ENCODE assay signal across 29 cellular contexts in the genomic region with DNA sequence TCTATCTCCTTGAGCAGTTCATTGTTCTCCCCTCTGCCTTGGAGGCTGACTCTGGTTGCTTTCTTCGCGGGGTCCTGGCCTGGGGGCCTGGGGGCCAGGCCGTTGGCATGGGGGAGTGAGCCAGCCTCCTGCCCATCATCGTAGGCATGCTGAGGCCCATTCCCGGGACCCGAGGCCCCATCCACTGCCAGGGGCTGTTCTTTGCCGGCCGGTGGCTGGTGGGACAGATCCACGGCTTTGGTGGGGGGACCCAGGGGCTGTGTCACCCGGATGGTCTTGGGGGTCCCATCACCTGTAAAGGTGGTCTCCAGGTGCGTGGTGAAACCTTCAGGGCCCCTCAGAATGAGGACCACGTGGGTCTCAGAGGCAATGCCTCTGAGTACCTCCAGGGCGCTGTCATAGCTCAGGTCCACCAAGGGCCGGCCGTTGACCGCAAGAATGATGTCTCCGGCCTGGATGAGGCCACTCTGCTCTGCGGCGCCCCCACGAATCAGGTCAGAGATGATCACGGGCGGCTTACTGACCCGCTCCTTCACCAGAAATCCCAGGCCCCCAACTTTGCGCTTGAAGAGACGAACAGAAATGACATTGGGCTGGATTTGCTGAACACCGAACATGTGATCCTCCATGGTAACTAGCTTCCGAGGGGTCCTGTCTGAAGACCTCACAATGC. TPM values are rescaled to one million over a fixed set of nuclear protein-coding genes. Genes with fewer than 3 reads are reported as not detected.
"Had no signal": no experiment of that assay in that cellular context is flagged by ENCODE, and none has a peak within 500 bp of the region (broad histone marks: within the 10 kb centered on the region; RNA-seq: fewer than 3 reads in every experiment).

No MANE protein-coding gene starts in this region.

- H3K4me3 ChIP-seq: dorsolateral prefrontal cortex, esophagus muscularis mucosa, heart right ventricle, left lung, smooth muscle cell, thoracic aorta, transverse colon, upper lobe of right lung, uterus had no signal

- H3K4me2 ChIP-seq: smooth muscle cell had no signal

- H3K27ac Mint-ChIP-seq: nephron progenitor cell; progenitor cell of endocrine pancreas; stimulated activated naive B cell treated with anti-CD40 and anti-IgM and Interleukin-4, amounts not matched to agents 10 μg/mL and 1 μg/mL and 100 μg/mL, for 72 hours; stimulated activated naive CD8-positive, alpha-beta T cell treated with anti-CD3 and anti-CD28 coated beads, Interleukin-15, Interleukin-2, amounts not matched to agents 100 ng/mL and 50 ng/mL, for 24 hours had no signal

- H3K36me3 ChIP-seq: esophagus muscularis mucosa, heart right ventricle, left lung, thoracic aorta, transverse colon, upper lobe of right lung, uterus had no signal

- H3K9me3 Mint-ChIP-seq: nephron progenitor cell; stimulated activated naive CD8-positive, alpha-beta T cell treated with anti-CD3 and anti-CD28 coated beads, Interleukin-15, Interleukin-2, amounts not matched to agents 100 ng/mL and 50 ng/mL, for 24 hours had no signal

- H3K9me3 ChIP-seq: esophagus muscularis mucosa, heart right ventricle, left lung, thoracic aorta, transverse colon, upper lobe of right lung, uterus had no signal

- H3K36me3 Mint-ChIP-seq: naive thymus-derived CD8-positive, alpha-beta T cell; stimulated activated naive B cell treated with anti-CD40 and anti-IgM and Interleukin-4, amounts not matched to agents 10 μg/mL and 1 μg/mL and 100 μg/mL, for 72 hours had no signal

- FAIRE-seq: colon, endothelial cell of umbilical vein, islet of Langerhans had no signal

- H3K4me1 ChIP-seq: left lung, parathyroid adenoma, transverse colon, uterus had no signal

- H2AFZ ChIP-seq: parathyroid adenoma had no signal

- H3K4me1 Mint-ChIP-seq: naive thymus-derived CD8-positive, alpha-beta T cell had no signal

- H3K79me2 ChIP-seq: parathyroid adenoma had no signal

- DNase-seq: dorsolateral prefrontal cortex; effector CD4-positive, alpha-beta T cell; foreskin melanocyte; glutamatergic neuron; heart right ventricle; hippocampal formation; left cardiac atrium; left lung; mesendoderm; naive thymus-derived CD8-positive, alpha-beta T cell; nephron progenitor cell; stimulated activated naive B cell treated with anti-CD40 and anti-IgM and Interleukin-4, amounts not matched to agents 10 μg/mL and 1 μg/mL and 100 μg/mL, for 72 hours; transverse colon; upper lobe of right lung; uterus had no signal

- H3K4me3 Mint-ChIP-seq: naive thymus-derived CD8-positive, alpha-beta T cell; nephron progenitor cell; stimulated activated naive B cell treated with anti-CD40 and anti-IgM and Interleukin-4, amounts not matched to agents 10 μg/mL and 1 μg/mL and 100 μg/mL, for 72 hours; stimulated activated naive CD8-positive, alpha-beta T cell treated with anti-CD3 and anti-CD28 coated beads, Interleukin-15, Interleukin-2, amounts not matched to agents 100 ng/mL and 50 ng/mL, for 24 hours had no signal

- ATAC-seq: heart right ventricle; left cardiac atrium; left lung; naive thymus-derived CD8-positive, alpha-beta T cell; sciatic nerve; stimulated activated naive B cell treated with anti-CD40 and anti-IgM and Interleukin-4, amounts not matched to agents 10 μg/mL and 1 μg/mL and 100 μg/mL, for 72 hours; upper lobe of right lung had no signal

- H3K27ac ChIP-seq: dorsolateral prefrontal cortex, esophagus muscularis mucosa, heart right ventricle, left lung, parathyroid adenoma, thoracic aorta, transverse colon, upper lobe of right lung, uterus had no signal

- H3K9ac ChIP-seq: parathyroid adenoma had no signal

RNA-seq across cellular contexts. Expression of a gene that starts 30.8 kb away (rescaled TPM):
- total RNA-seq: endothelial cell of umbilical vein; lung microvascular endothelial cell; myocyte; naive thymus-derived CD8-positive, alpha-beta T cell; osteoblast had no signal
- polyA plus RNA-seq: endothelial cell of umbilical vein; fibroblast of lung; naive thymus-derived CD8-positive, alpha-beta T cell; smooth muscle cell had no signal
